ENCODE assay signal across 25 cellular contexts in the genomic region with DNA sequence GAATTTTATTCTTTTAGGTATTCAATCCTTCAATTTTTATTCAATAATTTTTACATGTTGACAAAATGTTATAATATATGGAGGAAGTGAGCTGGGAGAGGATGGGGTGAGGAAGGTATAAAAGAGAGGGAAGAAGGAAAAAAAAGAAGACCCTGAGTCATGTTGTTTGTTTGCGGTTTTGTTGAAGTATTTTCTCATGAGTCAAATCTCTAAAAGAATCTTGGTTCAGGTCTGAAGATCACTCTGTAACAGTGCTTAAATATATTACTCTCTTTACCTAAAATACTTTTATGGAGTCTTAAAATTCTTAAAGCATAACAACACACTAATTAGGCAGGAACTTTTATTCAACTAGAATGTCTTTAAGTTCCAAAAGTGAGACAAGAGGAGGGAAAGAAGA.
DNase-seq lines count a peak whose midpoint lies in the region; ATAC-seq and TF ChIP-seq lines count a peak whose summit lies in the region.
"Had no signal": no experiment of that assay in that cellular context is flagged by ENCODE, and none has a peak within 500 bp of the region (broad histone marks: within the 10 kb centered on the region; RNA-seq: fewer than 3 reads in every experiment).

No MANE protein-coding gene starts in this region.

- H3K4me3 ChIP-seq in astrocyte of the cerebellum (ENCODE audit: low read depth, low read length) (no peak overlapping the region), kidney epithelial cell (ENCODE audit: low read depth, low read length) (no peak overlapping the region)
- H3K4me3 ChIP-seq: GM12878, SK-N-MC, transverse colon had no signal

- DNase-seq in Daoy (ENCODE audit: low read depth): peak; percentile 10
- DNase-seq in HT1080 (ENCODE audit: low read depth): peak; percentile 69
- peak; percentile 13 for DNase-seq in astrocyte of the cerebellum (ENCODE audit: low read depth)
- peak; percentile 16 for DNase-seq in kidney epithelial cell (ENCODE audit: low read depth)
- DNase-seq in NCI-H146 treated with DMSO at 0.1 percent for 48 hours (lab: John Stamatoyannopoulos, UW; ENCODE audit: unreplicated experiment): no peak
- no peak for DNase-seq in HCEC 1CT
- DNase-seq in cerebellar cortex (ENCODE audit: low spot score): no peak
- DNase-seq: activated CD4-positive, alpha-beta memory T cell treated with anti-CD3 and anti-CD28 coated beads for 36 hours; activated CD4-positive, CD25-positive, alpha-beta regulatory T cell treated with anti-CD3 and anti-CD28 coated beads, Interleukin-2, amount 50 U/mL, for 72 hours; activated naive CD4-positive, alpha-beta T cell treated with anti-CD3 and anti-CD28 coated beads for 36 hours; CD8-positive, alpha-beta memory T cell; DMS 273 treated with DMSO at 0.1 percent for 48 hours; effector CD4-positive, alpha-beta T cell; head of caudate nucleus; islet precursor cell; MV-4-11; NCI-H1436; posterior cingulate gyrus; stimulated activated CD4-positive, alpha-beta T cell treated with anti-CD3 and anti-CD28 coated beads, Interleukin-4, amount 100 ng/mL, for 4 hours; transverse colon had no signal

- in situ Hi-C loops in astrocyte of the cerebellum (cut with HindIII; ENCODE audit: low sequenced_read_pairs): no loop called here

- no peak for ATAC-seq in esophagus mucosa
- ATAC-seq: GM12878, HepG2, sciatic nerve had no signal

- TF ChIP-seq CTCF in astrocyte of the cerebellum (IDR thresholded peaks at IDR 0.05; ENCODE audit: low read depth, low read length, missing control alignments) (no peak), kidney epithelial cell (IDR thresholded peaks at IDR 0.05; ENCODE audit: insufficient read depth, low read length, poor library complexity, severe bottlenecking) (no peak)

- H3K36me3 ChIP-seq in kidney epithelial cell (ENCODE audit: control insufficient read depth, insufficient read depth, low read length): no peaks in the 10 kb centered on the region
- H3K36me3 ChIP-seq: transverse colon had no signal

- H3K27me3 ChIP-seq in kidney epithelial cell (ENCODE audit: control insufficient read depth, insufficient read depth, low read length): no peaks in the 10 kb centered on the region
- H3K27me3 ChIP-seq: transverse colon had no signal

Comparison
In these comparisons a context has a peak if more than half of its experiments do, and no peak if none do; other contexts are left out.
1. DNase-seq: peak in Daoy (single experiment), HT1080 (single experiment), astrocyte of the cerebellum (single experiment) and kidney epithelial cell (single experiment); none in NCI-H146 treated with DMSO at 0.1 percent for 48 hours (single experiment), HCEC 1CT (single experiment) and cerebellar cortex (single experiment).